Comparison of ENCODE assay signal across 17 cellular contexts in the genomic region with DNA sequence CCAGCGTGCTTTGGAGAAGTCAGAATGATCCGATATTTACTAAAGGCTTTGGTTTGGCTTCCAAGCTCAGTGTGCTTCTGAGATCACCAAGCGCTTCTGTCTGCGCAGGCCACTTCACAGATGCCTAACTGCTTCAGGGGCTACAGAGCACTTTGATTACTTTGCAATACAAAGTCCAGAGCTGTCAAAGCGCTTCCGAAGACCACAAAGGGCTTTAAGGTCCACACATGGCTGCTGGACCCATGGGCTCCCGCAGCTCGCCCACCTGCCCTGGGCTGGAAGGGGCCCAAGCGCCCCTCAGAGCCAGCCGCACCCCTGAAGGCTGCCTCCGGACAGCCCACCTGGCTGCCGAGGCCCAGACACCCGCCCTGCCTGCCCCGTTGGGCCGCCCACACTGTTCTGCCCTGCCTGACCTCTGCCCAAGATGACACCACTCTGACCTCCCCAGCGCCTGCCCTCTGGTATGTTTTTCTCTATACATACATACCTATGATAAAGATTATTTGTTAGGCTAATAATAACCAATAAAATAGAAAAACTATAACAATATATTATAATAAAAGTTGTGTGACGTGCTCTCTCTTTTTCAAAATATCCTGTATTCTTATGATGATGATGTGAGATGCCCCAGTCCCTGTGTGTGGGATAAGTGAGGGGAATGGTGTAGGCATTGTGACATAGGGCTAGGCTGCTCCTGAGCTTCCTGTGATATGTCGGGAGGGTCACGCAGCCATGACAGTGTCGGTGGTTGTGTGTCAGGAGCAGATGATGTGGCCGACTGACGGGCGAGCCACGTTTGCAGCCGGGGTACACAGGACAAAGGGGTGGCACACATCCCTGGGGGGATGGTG. TPM values are rescaled to one million over a fixed set of nuclear protein-coding genes. Genes with fewer than 3 reads are reported as not detected.
DNase-seq lines count a peak whose midpoint lies in the region; ATAC-seq and TF ChIP-seq lines count a peak whose summit lies in the region.
"Had no signal": no experiment of that assay in that cellular context is flagged by ENCODE, and none has a peak within 500 bp of the region (broad histone marks: within the 10 kb centered on the region; RNA-seq: fewer than 3 reads in every experiment).

No MANE protein-coding gene starts in this region.

- H3K9ac ChIP-seq in SK-N-SH, result no peak overlapping the region

- intact Hi-C loops in left ventricle myocardium superior (cut with micrococcal nuclease), result no loop called here
- intact Hi-C loops in upper lobe of right lung (cut with DNase I), result no loop called here

- no peak; the same call in 1 of the 2 replicates for TF ChIP-seq RAD21 in SK-N-SH (IDR thresholded peaks at IDR 0.05; ENCODE audit: low read length)

- H4K20me1 ChIP-seq in SK-N-SH (ENCODE audit: insufficient read depth), result no peaks in the 10 kb centered on the region

- no peaks in the 10 kb centered on the region for H3K27me3 ChIP-seq in cardiac muscle cell
- H3K27me3 ChIP-seq in SK-N-SH (ENCODE audit: insufficient read depth), result no peaks in the 10 kb centered on the region
- no peaks in the 10 kb centered on the region for H3K27me3 ChIP-seq in upper lobe of right lung
- no peaks in the 10 kb centered on the region for H3K27me3 ChIP-seq in WERI-Rb-1 (ENCODE audit: insufficient read depth, low read depth, severe bottlenecking)
- H3K27me3 ChIP-seq: uterus had no signal

- peak in 1 of 2 experiments; percentile 87; a peak in 2 of 4 replicates for TF ChIP-seq EP300 in SK-N-SH (IDR thresholded peaks at IDR 0.05; ENCODE audit: borderline replicate concordance in 1 of 2, low read depth in 1 of 2, low read length in 1 of 2)

- DNase-seq in cardiac muscle cell (ENCODE audit: low read depth in 1 of 2, low spot score in 1 of 2) (no peak), left ventricle myocardium superior (no peak), SK-N-SH (peak; percentile 85), left kidney (ENCODE audit: low read depth, low spot score) (peak; percentile 28), upper lobe of right lung (peak; percentile 56), WERI-Rb-1 (no peak), ureter (ENCODE audit: low spot score) (no peak)
- DNase-seq: activated CD4-positive, alpha-beta T cell treated with anti-CD3 and anti-CD28 coated beads, Interleukin-2, amount 10 ng/mL, durations not matched to agents 24 days and 14 days; DND-41; foreskin melanocyte; hippocampal formation; Karpas-422; NCI-H2081; NCI-H510A treated with DMSO at 0.1 percent for 48 hours had no signal

- no peak overlapping the region for H2AFZ ChIP-seq in SK-N-SH (ENCODE audit: low read depth)

- 89% methylated on average over 17 of the region's 25 CpGs for WGBS in SK-N-SH (ENCODE audit: low lambda C conversion rate)

- peaks cover 3% of the 10 kb centered on the region; the same call in 1 of the 2 replicates for H3K79me2 ChIP-seq in SK-N-SH (ENCODE audit: insufficient read depth)

- H3K4me2 ChIP-seq in SK-N-SH, result no peak overlapping the region

- TF ChIP-seq CTCF in cardiac muscle cell (IDR thresholded peaks at IDR 0.05; ENCODE audit: low read depth, low read length) (no peak), SK-N-SH (IDR thresholded peaks at IDR 0.05) (no peak), upper lobe of right lung (IDR thresholded peaks at IDR 0.05) (no peak), WERI-Rb-1 (IDR thresholded peaks at IDR 0.05; ENCODE audit: low read depth, low read length) (no peak)

- H3K4me1 ChIP-seq in cardiac muscle cell (ENCODE audit: low read depth), result peaks cover 9% of the 10 kb centered on the region
- peaks cover 0 to 45% of the 10 kb centered on the region in 2 experiments; a peak in 2 of 4 replicates for H3K4me1 ChIP-seq in SK-N-SH (ENCODE audit: control insufficient read depth in 1 of 2, insufficient read depth in 2 of 2, low read depth in 1 of 2, low read length in 1 of 2)
- no peaks in the 10 kb centered on the region for H3K4me1 ChIP-seq in upper lobe of right lung
- H3K4me1 ChIP-seq: uterus had no signal

- H3K36me3 ChIP-seq in cardiac muscle cell (peaks cover 4% of the 10 kb centered on the region), SK-N-SH (replicated peaks in 1 of 2; ENCODE audit: control insufficient read depth in 1 of 2, insufficient read depth in 2 of 2, low read length in 1 of 2) (peaks cover 8 to 40% of the 10 kb centered on the region in 2 experiments), upper lobe of right lung (peaks cover 39% of the 10 kb centered on the region), WERI-Rb-1 (peaks cover 51% of the 10 kb centered on the region)
- H3K36me3 ChIP-seq: uterus had no signal

- H3F3A ChIP-seq in SK-N-SH (replicated peaks; ENCODE audit: insufficient read depth), result no peaks in the 10 kb centered on the region

- H3K4me3 ChIP-seq in cardiac muscle cell (no peak overlapping the region), SK-N-SH (ENCODE audit: low read depth in 2 of 2, low read length in 1 of 2) (no peak overlapping the region; a peak in 1 of 4 replicates), upper lobe of right lung (no peak overlapping the region), WERI-Rb-1 (ENCODE audit: low read depth, low read length) (no peak overlapping the region)
- H3K4me3 ChIP-seq: uterus had no signal

- peak overlapping the region; percentile 74 for H3K27ac ChIP-seq in cardiac muscle cell
- peak overlapping the region in 1 of 2 experiments; percentile 99; a peak in 2 of 4 replicates for H3K27ac ChIP-seq in SK-N-SH (ENCODE audit: low read depth in 2 of 2, low read length in 1 of 2)
- H3K27ac ChIP-seq in upper lobe of right lung, result no peak overlapping the region
- H3K27ac ChIP-seq in WERI-Rb-1, result no peak overlapping the region
- H3K27ac ChIP-seq: epithelial cell of prostate, uterus had no signal

- ATAC-seq in left ventricle myocardium superior, result no peak
- peak; percentile 27 for ATAC-seq in upper lobe of right lung
- ATAC-seq in HG03460 (IDR thresholded peaks at IDR 0.05; ENCODE audit: unreplicated experiment), result no peak

- H3K9me3 ChIP-seq in cardiac muscle cell (ENCODE audit: low read depth) (no peaks in the 10 kb centered on the region), SK-N-SH (no peaks in the 10 kb centered on the region), upper lobe of right lung (no peaks in the 10 kb centered on the region), WERI-Rb-1 (ENCODE audit: severe bottlenecking) (no peaks in the 10 kb centered on the region)
- H3K9me3 ChIP-seq: uterus had no signal

- POLR2A ChIA-PET in SK-N-SH (lab: Yijun Ruan, JAX), result interaction anchor here (0.5 to 1.8 kb wide), 5 partner anchors 10 to 129 kb away, joined by 3 to 14 read pairs (median 4); partner anchors contain the start of gene DYNLT1

- H3K9me2 ChIP-seq in SK-N-SH, result no peaks in the 10 kb centered on the region

- CTCF ChIA-PET in SK-N-SH (lab: Yijun Ruan, JAX), result interaction anchor here (0.8 to 4.5 kb wide), 7 partner anchors 12 to 408 kb away, joined by 3 to 24 read pairs (median 4); no protein-coding TSS in a partner anchor

TF ChIP-seq in SK-N-SH, 30 proteins besides CTCF, POLR2A, EP300 and RAD21 (continues in another document):
- peak; percentile 84 for TF ChIP-seq RCOR1 (IDR thresholded peaks at IDR 0.05; ENCODE audit: low read length)
- peak; percentile 23 for TF ChIP-seq GATA2 (CRISPR knock-in tag; IDR thresholded peaks at IDR 0.05)
- no peak for TF ChIP-seq RXRA (IDR thresholded peaks at IDR 0.05; ENCODE audit: borderline replicate concordance, low read depth)
- no peak for TF ChIP-seq TCF12 (IDR thresholded peaks at IDR 0.05)
- TF ChIP-seq NFIC (IDR thresholded peaks at IDR 0.05; ENCODE audit: borderline replicate concordance), result no peak
- TF ChIP-seq YY1 (IDR thresholded peaks at IDR 0.05; ENCODE audit: low read depth), result no peak
- peak; percentile 80 for TF ChIP-seq CHD2 (IDR thresholded peaks at IDR 0.05; ENCODE audit: low read length, partially characterized antibody)
- TF ChIP-seq RFX5 (IDR thresholded peaks at IDR 0.05; ENCODE audit: low read length), result no peak
- TF ChIP-seq ZBTB33 (IDR thresholded peaks at IDR 0.05; ENCODE audit: borderline replicate concordance, low read depth), result no peak
- TF ChIP-seq NRF1 (IDR thresholded peaks at IDR 0.05; ENCODE audit: low read depth, low read length), result peak; percentile 14; the same call in 1 of the 2 replicates
- peak; percentile 22; the same call in 1 of the 2 replicates for TF ChIP-seq FOXJ3 (CRISPR knock-in tag; IDR thresholded peaks at IDR 0.05)
- no peak for TF ChIP-seq USF2 (IDR thresholded peaks at IDR 0.05; ENCODE audit: borderline replicate concordance, low read depth, low read length)

RNA-seq across cellular contexts. Expression of gene DYNLT1, which starts 22.6 kb away (rescaled TPM):
- total RNA-seq in cardiac muscle cell (86.5 and 102 TPM in 2 replicates), left ventricle myocardium superior (130 TPM), upper lobe of right lung (104 TPM), ureter (117 TPM)
- polyA plus RNA-seq in cardiac muscle cell (423 and 459 TPM in 2 replicates), SK-N-SH (2012; rRNA removed) (306 and 390 TPM in 2 replicates)
- 392 and 450 TPM in 2 replicates for polyA plus RNA-seq in SK-N-SH (2012; cell fraction: cytosol; rRNA removed)
- polyA plus RNA-seq in SK-N-SH (2012; cell fraction: nucleus; rRNA removed), result 181 and 247 TPM in 2 replicates

RNA-seq across cellular contexts. Expression of gene SYTL3, which starts 27.9 kb away (rescaled TPM):
- total RNA-seq in cardiac muscle cell (6.7 and 9.9 TPM in 2 replicates), left ventricle myocardium superior (10.8 TPM), upper lobe of right lung (8.7 TPM), ureter (8.7 TPM)
- polyA plus RNA-seq in cardiac muscle cell (11.4 and 15.9 TPM in 2 replicates), SK-N-SH (2012; rRNA removed) (2.0 and 2.3 TPM in 2 replicates)
- 1.6 and 1.9 TPM in 2 replicates for polyA plus RNA-seq in SK-N-SH (2012; cell fraction: cytosol; rRNA removed)
- 3.5 and 5.0 TPM in 2 replicates for polyA plus RNA-seq in SK-N-SH (2012; cell fraction: nucleus; rRNA removed)

Comparison
In these comparisons a context has a peak if more than half of its experiments do, and no peak if none do; other contexts are left out.
1. DNase-seq: peak in SK-N-SH (single experiment), left kidney (single experiment) and upper lobe of right lung (single experiment); none in cardiac muscle cell (0 of 2), left ventricle myocardium superior (single experiment), WERI-Rb-1 (single experiment) and ureter (single experiment).